16 cellular contexts compared by ENCODE assay signal in the genomic region with DNA sequence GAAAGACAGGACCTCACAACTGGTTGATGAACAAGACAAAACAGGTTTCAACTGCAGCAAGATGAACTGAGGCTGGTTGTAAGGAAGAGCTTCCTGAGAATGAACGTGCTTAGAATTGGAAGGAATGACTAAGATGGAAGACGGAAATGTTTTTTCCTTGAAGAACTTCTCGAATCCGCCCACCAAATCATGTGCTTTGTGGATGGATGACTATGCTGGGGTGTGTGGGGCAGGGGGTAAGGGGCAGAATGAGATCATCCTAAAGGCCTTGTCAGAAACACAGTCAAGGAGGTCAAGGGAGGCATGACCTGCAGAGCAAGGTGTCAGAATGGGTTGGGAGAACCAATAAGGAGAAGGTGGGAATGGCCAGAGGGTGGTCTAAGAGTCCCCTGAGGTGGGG.
DNase-seq lines count a peak whose midpoint lies in the region; TF ChIP-seq lines count a peak whose summit lies in the region.
"Had no signal": no experiment of that assay in that cellular context is flagged by ENCODE, and none has a peak within 500 bp of the region (broad histone marks: within the 10 kb centered on the region; RNA-seq: fewer than 3 reads in every experiment).

No MANE protein-coding gene starts in this region.

- TF ChIP-seq EP300 in stomach (IDR thresholded peaks at IDR 0.05): no peak

- intact Hi-C loops in stomach (cut with DNase I; ENCODE audit: low total_unique reads): no loop called here

- H3K9me3 ChIP-seq in adipocyte (ENCODE audit: control insufficient read depth, low read length): no peaks in the 10 kb centered on the region
- no peaks in the 10 kb centered on the region for H3K9me3 ChIP-seq in stomach
- H3K9me3 ChIP-seq: mucosa of descending colon, prostate gland had no signal

- H3K4me1 ChIP-seq in adipocyte (ENCODE audit: control insufficient read depth, insufficient read depth, low read length) (peaks cover 9% of the 10 kb centered on the region), stomach (peaks cover 0 to 48% (median 24%) of the 10 kb centered on the region in 4 donors)
- H3K4me1 ChIP-seq: prostate gland had no signal

- WGBS in stomach, 5 donors: 82 to 90% (median 88%) methylated on average over 4 of the region's 4 CpGs

- no peak overlapping the region for H3K9ac ChIP-seq in adipocyte (ENCODE audit: low read length)

- H3K36me3 ChIP-seq in adipocyte (ENCODE audit: control insufficient read depth, insufficient read depth, low read length, severe bottlenecking) (peaks cover 91% of the 10 kb centered on the region), stomach (peaks cover 61 to 97% (median 90%) of the 10 kb centered on the region in 4 donors)

- DNase-seq in HCEC 1CT: peak; percentile 65
- DNase-seq in adipocyte (ENCODE audit: low read depth): peak; percentile 16
- peak; percentile 24 for DNase-seq in fibroblast of villous mesenchyme (ENCODE audit: low read depth)
- DNase-seq in stomach: no peak
- DNase-seq in NCI-H2171 treated with DMSO at 0.1 percent for 48 hours (lab: John Stamatoyannopoulos, UW): no peak
- DNase-seq in cerebellar cortex (ENCODE audit: low spot score): no peak
- DNase-seq in nucleus accumbens (lab: John Stamatoyannopoulos, UW): no peak
- no peak for DNase-seq in NK-92 (lab: John Stamatoyannopoulos, UW; ENCODE audit: unreplicated experiment)
- DNase-seq: activated CD8-positive, alpha-beta memory T cell treated with anti-CD3 and anti-CD28 coated beads, Interleukin-2, amount 50 U/mL, for 4 hours; CD4-positive, alpha-beta memory T cell; NCI-H226; stimulated activated CD8-positive, alpha-beta memory T cell treated with anti-CD3 and anti-CD28 coated beads, Interleukin-4, amount 100 ng/mL, for 48 hours; SW 1271; WERI-Rb-1 had no signal

- no peak for TF ChIP-seq CTCF in fibroblast of villous mesenchyme (IDR thresholded peaks at IDR 0.05; ENCODE audit: insufficient read depth, low read depth, low read length)
- no peak for TF ChIP-seq CTCF in stomach (IDR thresholded peaks at IDR 0.05)

- H3K27me3 ChIP-seq in adipocyte (replicated peaks; ENCODE audit: control insufficient read depth, insufficient read depth, low read length): no peaks in the 10 kb centered on the region
- H3K27me3 ChIP-seq in stomach: no peaks in the 10 kb centered on the region

- H3K4me3 ChIP-seq in adipocyte (ENCODE audit: low read length) (no peak overlapping the region), fibroblast of villous mesenchyme (ENCODE audit: low read depth, low read length) (no peak overlapping the region), stomach (no peak overlapping the region)
- H3K4me3 ChIP-seq: mucosa of descending colon, prostate gland had no signal

- TF ChIP-seq POLR2A in stomach (IDR thresholded peaks at IDR 0.05): no peak

- peak overlapping the region in 3 of 5 donors; percentile 49 to 82 (median 68) for H3K27ac ChIP-seq in stomach
- H3K27ac ChIP-seq: prostate gland, WERI-Rb-1 had no signal

Comparison
In these comparisons a context has a peak if more than half of its experiments do, and no peak if none do; other contexts are left out.
1. DNase-seq: peak in HCEC 1CT (single experiment), adipocyte (single experiment) and fibroblast of villous mesenchyme (single experiment); none in stomach (single experiment), NCI-H2171 treated with DMSO at 0.1 percent for 48 hours (single experiment), cerebellar cortex (single experiment), nucleus accumbens (0 of 56) and NK-92 (single experiment).